ENCODE assay signal across 8 cellular contexts in genomic region chr11:108122166-108122628, GRCh38. TPM values are rescaled to one million over a fixed set of nuclear protein-coding genes. Genes with fewer than 3 reads are reported as not detected.
DNase-seq lines count a peak whose midpoint lies in the region; ATAC-seq and TF ChIP-seq lines count a peak whose summit lies in the region.

No MANE protein-coding gene starts in this region.

- no CpG with 5 or more reads among the region's 9 CpGs for WGBS in H9 (ENCODE audit: extremely low coverage, insufficient read length, low lambda C conversion rate)

- no peaks in the 10 kb centered on the region for H3K9me3 Mint-ChIP-seq in H9
- no peaks in the 10 kb centered on the region for H3K9me3 Mint-ChIP-seq in activated CD8-positive, alpha-beta T cell treated with anti-CD3 and anti-CD28 coated beads for 36 hours

- TF ChIP-seq CTCF in AG09309 (IDR thresholded peaks at IDR 0.05; ENCODE audit: control insufficient read depth, insufficient read depth, low read depth, low read length, missing control alignments) (no peak), H9 (conservative IDR thresholded peaks at IDR 0.05) (no peak)
- no peak for TF ChIP-seq CTCF in activated CD8-positive, alpha-beta T cell treated with anti-CD3 and anti-CD28 coated beads for 36 hours (IDR thresholded peaks at IDR 0.05)

- no peak overlapping the region for H4K5ac ChIP-seq in H9 (ENCODE audit: insufficient read length, low read depth, low read length)

- peaks cover 4% of the 10 kb centered on the region; the same call in 1 of the 2 replicates for H3K4me1 ChIP-seq in H9 (ENCODE audit: insufficient read depth, low read length)

- H3K9me3 ChIP-seq in H9 (ENCODE audit: control insufficient read depth, low read depth, low read length): no peaks in the 10 kb centered on the region

- no peak overlapping the region for H3T11ph ChIP-seq in H9 (ENCODE audit: low read length)

- intact Hi-C loops in activated CD8-positive, alpha-beta T cell treated with anti-CD3 and anti-CD28 coated beads for 36 hours (cut with micrococcal nuclease): no loop called here
- intact Hi-C loops in left cardiac atrium (cut with DNase I): no loop called here
- intact Hi-C loops in sciatic nerve (cut with DNase I): loop anchor here (10.0 kb wide), 1 partner anchor 523 kb away; no protein-coding TSS in a partner anchor

- H2BK12ac ChIP-seq in H9 (ENCODE audit: insufficient read length, low read depth, low read length): no peak overlapping the region

- peak overlapping the region; percentile 71 for H3K9ac ChIP-seq in H9 (ENCODE audit: extremely low read depth, insufficient read length, low read length)

- DNase-seq in AG09309 (ENCODE audit: low read depth) (no peak), H9 (no peak), left cardiac atrium (no peak), sciatic nerve (ENCODE audit: low spot score) (no peak), HUDEP-2 (lab: John Stamatoyannopoulos, UW; ENCODE audit: unreplicated experiment in 76 of 76) (no peak), NCI-H1048 (lab: John Stamatoyannopoulos, UW) (no peak)
- DNase-seq in activated CD8-positive, alpha-beta T cell treated with anti-CD3 and anti-CD28 coated beads for 36 hours: no peak

- H3K14ac ChIP-seq in H9 (ENCODE audit: insufficient read depth, low read length): no peak overlapping the region

- H3K56ac ChIP-seq in H9 (ENCODE audit: insufficient read length, low read depth, low read length): no peak overlapping the region

- no peak overlapping the region for H3K23ac ChIP-seq in H9 (ENCODE audit: insufficient read length, low read depth, low read length)

- no peaks in the 10 kb centered on the region for H4K20me1 ChIP-seq in H9 (ENCODE audit: control insufficient read depth, insufficient read depth, insufficient read length)

- H3K4ac ChIP-seq in H9 (ENCODE audit: low read depth, low read length): no peak overlapping the region

- H3K27ac ChIP-seq in H9 (ENCODE audit: insufficient read length, low read depth, low read length): no peak overlapping the region

- H3K27me3 ChIP-seq in H9 (ENCODE audit: insufficient read depth, low read length): no peaks in the 10 kb centered on the region; the same call in 1 of the 2 replicates

- H3K27me3 Mint-ChIP-seq in H9 (ENCODE audit: low read depth): peaks cover 7% of the 10 kb centered on the region
- H3K27me3 Mint-ChIP-seq in activated CD8-positive, alpha-beta T cell treated with anti-CD3 and anti-CD28 coated beads for 36 hours: no peaks in the 10 kb centered on the region

- no peak overlapping the region for H2BK5ac ChIP-seq in H9 (ENCODE audit: insufficient read length, low read length)

- H3K4me3 ChIP-seq in AG09309 (ENCODE audit: control insufficient read depth, low read depth, low read length): peak overlapping the region; percentile 80

- no peak overlapping the region for H2AFZ ChIP-seq in H9 (ENCODE audit: low read length)

- no peak overlapping the region for H3K18ac ChIP-seq in H9 (ENCODE audit: insufficient read length, low read depth, low read length)

- POLR2A ChIA-PET in activated CD8-positive, alpha-beta T cell treated with anti-CD3 and anti-CD28 coated beads for 36 hours (lab: Charles Lee): interaction anchor here (0.7 to 1.9 kb wide), 7 partner anchors 10 to 115 kb away, joined by 3 to 7 read pairs (median 4); no protein-coding TSS in a partner anchor

- peaks cover 8% of the 10 kb centered on the region for H3K23me2 ChIP-seq in H9 (ENCODE audit: insufficient read length, low read depth, low read length, poor library complexity, severe bottlenecking)

- peaks cover 8 to 9% of the 10 kb centered on the region in 2 experiments for H3K4me1 Mint-ChIP-seq in H9
- H3K4me1 Mint-ChIP-seq in activated CD8-positive, alpha-beta T cell treated with anti-CD3 and anti-CD28 coated beads for 36 hours (ENCODE audit: low read depth): peaks cover 42% of the 10 kb centered on the region

- peak overlapping the region; percentile 87 for H3K4me2 ChIP-seq in H9 (ENCODE audit: insufficient read depth, insufficient read length, low read length)

- H2BK15ac ChIP-seq in H9 (ENCODE audit: low read depth, low read length): no peak overlapping the region

- H2BK120ac ChIP-seq in H9 (ENCODE audit: low read depth, low read length, poor library complexity, severe bottlenecking): no peak overlapping the region

- no peak overlapping the region for H2AK5ac ChIP-seq in H9 (ENCODE audit: insufficient read length, low read length)

- H3K36me3 Mint-ChIP-seq in H9 (ENCODE audit: insufficient read depth in 1 of 3, low read depth in 3 of 3): peaks cover 0 to 3% (median 0%) of the 10 kb centered on the region in 3 experiments; a peak in 2 of 7 replicates
- peaks cover 22% of the 10 kb centered on the region for H3K36me3 Mint-ChIP-seq in activated CD8-positive, alpha-beta T cell treated with anti-CD3 and anti-CD28 coated beads for 36 hours (ENCODE audit: low read depth)

- peak overlapping the region; percentile 80 to 91 for H3K4me3 Mint-ChIP-seq in H9
- H3K4me3 Mint-ChIP-seq in activated CD8-positive, alpha-beta T cell treated with anti-CD3 and anti-CD28 coated beads for 36 hours: peak overlapping the region; percentile 83

- no peak overlapping the region for H3K27ac Mint-ChIP-seq in H9
- peak overlapping the region; percentile 85 for H3K27ac Mint-ChIP-seq in activated CD8-positive, alpha-beta T cell treated with anti-CD3 and anti-CD28 coated beads for 36 hours

- H4K91ac ChIP-seq in H9 (ENCODE audit: insufficient read length, low read depth, low read length): no peak overlapping the region

- no peaks in the 10 kb centered on the region for H3K79me2 ChIP-seq in H9 (ENCODE audit: insufficient read depth, low read length)

- no peaks in the 10 kb centered on the region for H3K79me1 ChIP-seq in H9 (ENCODE audit: insufficient read depth, low read depth, low read length, poor library complexity, severe bottlenecking)

- no peak overlapping the region for H2BK20ac ChIP-seq in H9 (ENCODE audit: low read depth, low read length, poor library complexity, severe bottlenecking)

- no peak for ATAC-seq in activated CD8-positive, alpha-beta T cell treated with anti-CD3 and anti-CD28 coated beads for 36 hours
- peak; percentile 13 to 21 for ATAC-seq in left cardiac atrium
- peak; percentile 52 for ATAC-seq in sciatic nerve
- no peak for ATAC-seq in HG03159 (IDR thresholded peaks at IDR 0.05; ENCODE audit: unreplicated experiment)

- no peak overlapping the region for H4K8ac ChIP-seq in H9 (replicated peaks; ENCODE audit: insufficient read length, low read depth, low read length)

- CTCF ChIA-PET in activated CD8-positive, alpha-beta T cell treated with anti-CD3 and anti-CD28 coated beads for 36 hours (lab: Charles Lee): no interaction called here

RNA-seq across cellular contexts. Expression of gene ACAT1, which starts 0.8 kb away (rescaled TPM):
- total RNA-seq in H9 (2021): 39.1 and 41.7 TPM in 2 replicates
- total RNA-seq in activated CD8-positive, alpha-beta T cell treated with anti-CD3 and anti-CD28 coated beads for 36 hours: 10 to 100 TPM; 78.0 to 81.0 TPM
- 100 to 1,000 TPM; 132 to 140 TPM for total RNA-seq in left cardiac atrium
- 72.5 TPM for total RNA-seq in sciatic nerve

Comparison
In these comparisons a context has a peak if more than half of its experiments do, and no peak if none do; other contexts are left out.
1. ATAC-seq: peak in left cardiac atrium (2 of 2) and sciatic nerve (single experiment); none in activated CD8-positive, alpha-beta T cell treated with anti-CD3 and anti-CD28 coated beads for 36 hours (single experiment) and HG03159 (single experiment).